ENCODE assay signal across 19 cellular contexts in genomic region chr12:95440401-95440800, GRCh38. TPM values are rescaled to one million over a fixed set of nuclear protein-coding genes. Genes with fewer than 3 reads are reported as not detected.
DNase-seq lines count a peak whose midpoint lies in the region.
"Had no signal": no experiment of that assay in that cellular context is flagged by ENCODE, and none has a peak within 500 bp of the region (broad histone marks: within the 10 kb centered on the region; RNA-seq: fewer than 3 reads in every experiment).

No MANE protein-coding gene starts in this region.

- DNase-seq in ELR (ENCODE audit: low read depth): peak; percentile 63
- DNase-seq in OCI-M1 (lab: John Stamatoyannopoulos, UW): peak; percentile 55
- DNase-seq in dedifferentiated amniotic fluid mesenchymal stem cell (ENCODE audit: extremely low spot score): peak; percentile 15
- DNase-seq in renal cortical epithelial cell (ENCODE audit: low read depth): peak; percentile 35
- DNase-seq in effector CD8-positive, alpha-beta T cell (lab: John Stamatoyannopoulos, UW): no peak
- no peak for DNase-seq in T-helper 9 cell
- no peak for DNase-seq in activated CD4-positive, alpha-beta T cell treated with anti-CD3 and anti-CD28 coated beads for 48 hours
- DNase-seq: activated CD4-positive, CD25-positive, alpha-beta regulatory T cell; activated CD8-positive, alpha-beta T cell treated with anti-CD3 and anti-CD28 coated beads, Interleukin-2, amount 10 ng/mL, durations not matched to agents 7 days and 5 days; activated T-cell treated with anti-CD3 and anti-CD28 coated beads, Interleukin-2, amount 50 U/mL, for 72 hours; Calu3; caudate nucleus; kidney glomerular epithelial cell; mesendoderm; NCI-H1092 treated with DMSO at 0.1 percent for 48 hours; NCI-H2081 treated with DMSO at 0.1 percent for 48 hours; NCI-H524 treated with DMSO at 0.1 percent for 48 hours; SHP77 treated with DMSO at 0.1 percent for 48 hours; stimulated activated CD4-positive, alpha-beta T cell treated with anti-CD3 and anti-CD28 coated beads, Interleukin-2, amount 100 ng/mL, for 48 hours had no signal

RNA-seq across cellular contexts. Expression of gene METAP2, which starts 33.6 kb away (rescaled TPM):
- 63.7 and 83.5 TPM in 2 replicates for total RNA-seq in renal cortical epithelial cell

Comparison
In these comparisons a context has a peak if more than half of its experiments do, and no peak if none do; other contexts are left out.
1. DNase-seq: peak in ELR (single experiment), OCI-M1 (single experiment), dedifferentiated amniotic fluid mesenchymal stem cell (single experiment) and renal cortical epithelial cell (single experiment); none in effector CD8-positive, alpha-beta T cell (single experiment), T-helper 9 cell (single experiment) and activated CD4-positive, alpha-beta T cell treated with anti-CD3 and anti-CD28 coated beads for 48 hours (single experiment).